In genomic region chr10:91409069-91409868, GRCh38 we compare ENCODE assay signal across 1 cellular context.
A peak's percentile ranks its signal among the peaks of the same experiment; 100 is the strongest.
TF ChIP-seq lines count a peak whose summit lies in the region.

No MANE protein-coding gene starts in this region.

TF ChIP-seq in HepG2, 621 proteins besides CTCF, POLR2A, EP300 and RAD21 (continued from another document and continues in another):
- TF ChIP-seq, protein P1, sequence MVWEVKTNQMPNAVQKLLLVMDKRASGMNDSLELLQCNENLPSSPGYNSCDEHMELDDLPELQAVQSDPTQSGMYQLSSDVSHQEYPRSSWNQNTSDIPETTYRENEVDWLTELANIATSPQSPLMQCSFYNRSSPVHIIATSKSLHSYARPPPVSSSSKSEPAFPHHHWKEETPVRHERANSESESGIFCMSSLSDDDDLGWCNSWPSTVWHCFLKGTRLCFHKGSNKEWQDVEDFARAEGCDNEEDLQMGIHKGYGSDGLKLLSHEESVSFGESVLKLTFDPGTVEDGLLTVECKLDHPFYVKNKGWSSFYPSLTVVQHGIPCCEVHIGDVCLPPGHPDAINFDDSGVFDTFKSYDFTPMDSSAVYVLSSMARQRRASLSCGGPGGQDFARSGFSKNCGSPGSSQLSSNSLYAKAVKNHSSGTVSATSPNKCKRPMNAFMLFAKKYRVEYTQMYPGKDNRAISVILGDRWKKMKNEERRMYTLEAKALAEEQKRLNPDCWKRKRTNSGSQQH (CRISPR knock-in tag; IDR thresholded peaks at IDR 0.05; ENCODE audit: low read depth), result no peak
- TF ChIP-seq ZBTB21 (CRISPR knock-in tag; IDR thresholded peaks at IDR 0.05) (no peak), EZH2 (conservative IDR thresholded peaks at IDR 0.05; ENCODE audit: low read depth, low read length) (no peak), HES4 (CRISPR knock-in tag; IDR thresholded peaks at IDR 0.05; ENCODE audit: borderline replicate concordance) (0 out of 2 replicates have a peak, but pooled peaks have one; percentile 13), KDM4B (CRISPR knock-in tag; IDR thresholded peaks at IDR 0.05) (no peak), SATB2 (CRISPR knock-in tag; IDR thresholded peaks at IDR 0.05) (no peak), ZNF678 (CRISPR knock-in tag; IDR thresholded peaks at IDR 0.05) (no peak), MAX (IDR thresholded peaks at IDR 0.05) (peak; percentile 12; the same call in 1 of the 2 replicates), KAT8 (CRISPR knock-in tag; IDR thresholded peaks at IDR 0.05) (peak; percentile 59; the same call in 1 of the 2 replicates), ZNF256 (CRISPR knock-in tag; conservative IDR thresholded peaks at IDR 0.05) (0 out of 2 replicates have a peak, but pooled peaks have one; percentile 30), ZFP90 (CRISPR knock-in tag; IDR thresholded peaks at IDR 0.05; ENCODE audit: borderline replicate concordance) (peak; percentile 81; the same call in 1 of the 2 replicates), SIN3A (IDR thresholded peaks at IDR 0.05; ENCODE audit: borderline replicate concordance, low read depth, low read length) (0 out of 2 replicates have a peak, but pooled peaks have one; percentile 34), RXRB (CRISPR knock-in tag; IDR thresholded peaks at IDR 0.05; ENCODE audit: borderline replicate concordance) (0 out of 2 replicates have a peak, but pooled peaks have one; percentile 31), ZNF350 (CRISPR knock-in tag; IDR thresholded peaks at IDR 0.05; ENCODE audit: borderline replicate concordance, low read depth) (peak; percentile 85; the same call in 1 of the 2 replicates), MYC (CRISPR knock-in tag; IDR thresholded peaks at IDR 0.05; ENCODE audit: borderline replicate concordance) (peak; percentile 76; the same call in 1 of the 2 replicates), FOSL2 (CRISPR knock-in tag; IDR thresholded peaks at IDR 0.05) (no peak; the same call in 1 of the 2 replicates), SOX5 (CRISPR knock-in tag; IDR thresholded peaks at IDR 0.05; ENCODE audit: borderline replicate concordance) (no peak), RBM22 (optimal IDR thresholded peaks at IDR 0.05; ENCODE audit: low read length) (no peak), PHF21A (CRISPR knock-in tag; IDR thresholded peaks at IDR 0.05) (0 out of 2 replicates have a peak, but pooled peaks have one; percentile 45), JARID2 (CRISPR knock-in tag; IDR thresholded peaks at IDR 0.05; ENCODE audit: insufficient replicate concordance) (peak; percentile 54), ZFAT (CRISPR knock-in tag; conservative IDR thresholded peaks at IDR 0.05) (no peak), SRY (CRISPR knock-in tag; IDR thresholded peaks at IDR 0.05) (no peak; the same call in 1 of the 2 replicates), KLF16 (CRISPR knock-in tag; IDR thresholded peaks at IDR 0.05) (peak in 1 of 2 experiments; percentile 64; a peak in 1 of 4 replicates), MED1 (CRISPR knock-in tag; IDR thresholded peaks at IDR 0.05) (peak; percentile 51; the same call in 1 of the 2 replicates), SIN3B (IDR thresholded peaks at IDR 0.05; ENCODE audit: low read length) (no peak), ZNF777 (CRISPR knock-in tag; IDR thresholded peaks at IDR 0.05) (peak; percentile 77), PATZ1 (CRISPR knock-in tag; IDR thresholded peaks at IDR 0.05) (peak; percentile 98), RAD51 (IDR thresholded peaks at IDR 0.05; ENCODE audit: borderline replicate concordance) (no peak), GABPB1 (CRISPR knock-in tag; IDR thresholded peaks at IDR 0.05) (peak; percentile 69; the same call in 1 of the 2 replicates), ZNF891 (CRISPR knock-in tag; IDR thresholded peaks at IDR 0.05) (peak; percentile 75; the same call in 1 of the 2 replicates), ZNF432 (CRISPR knock-in tag; IDR thresholded peaks at IDR 0.05; ENCODE audit: borderline replicate concordance) (no peak), TEAD2 (CRISPR knock-in tag; IDR thresholded peaks at IDR 0.05) (no peak), ZGPAT (CRISPR knock-in tag; IDR thresholded peaks at IDR 0.05) (peak; percentile 61), ZNF792 (CRISPR knock-in tag; IDR thresholded peaks at IDR 0.05) (no peak), CC2D1A (CRISPR knock-in tag; IDR thresholded peaks at IDR 0.05) (no peak), MBD4 (IDR thresholded peaks at IDR 0.05; ENCODE audit: borderline replicate concordance, low read length) (no peak), MTERF4 (CRISPR knock-in tag; IDR thresholded peaks at IDR 0.05) (no peak), ZNF124 (CRISPR knock-in tag; IDR thresholded peaks at IDR 0.05) (peak; percentile 44; the same call in 1 of the 2 replicates), ZNF768 (CRISPR knock-in tag; IDR thresholded peaks at IDR 0.05) (peak; percentile 64; the same call in 1 of the 2 replicates), ZNF550 (CRISPR knock-in tag; IDR thresholded peaks at IDR 0.05; ENCODE audit: borderline replicate concordance) (no peak), ARID2 (CRISPR knock-in tag; IDR thresholded peaks at IDR 0.05; ENCODE audit: borderline replicate concordance) (no peak), ZBTB20 (CRISPR knock-in tag; IDR thresholded peaks at IDR 0.05; ENCODE audit: borderline replicate concordance, low read depth) (no peak), ZNF34 (CRISPR knock-in tag; IDR thresholded peaks at IDR 0.05; ENCODE audit: borderline replicate concordance) (no peak), KAT2B (IDR thresholded peaks at IDR 0.05; ENCODE audit: borderline replicate concordance, low read depth, low read length) (no peak), MTF1 (CRISPR knock-in tag; IDR thresholded peaks at IDR 0.05) (0 out of 2 replicates have a peak, but pooled peaks have one; percentile 49), HHEX (CRISPR knock-in tag; IDR thresholded peaks at IDR 0.05) (no peak), SRSF9 (IDR thresholded peaks at IDR 0.05; ENCODE audit: borderline replicate concordance, insufficient read depth, low read depth, low read length, poor library complexity, severe bottlenecking) (no peak)
- TF ChIP-seq, protein P2, sequence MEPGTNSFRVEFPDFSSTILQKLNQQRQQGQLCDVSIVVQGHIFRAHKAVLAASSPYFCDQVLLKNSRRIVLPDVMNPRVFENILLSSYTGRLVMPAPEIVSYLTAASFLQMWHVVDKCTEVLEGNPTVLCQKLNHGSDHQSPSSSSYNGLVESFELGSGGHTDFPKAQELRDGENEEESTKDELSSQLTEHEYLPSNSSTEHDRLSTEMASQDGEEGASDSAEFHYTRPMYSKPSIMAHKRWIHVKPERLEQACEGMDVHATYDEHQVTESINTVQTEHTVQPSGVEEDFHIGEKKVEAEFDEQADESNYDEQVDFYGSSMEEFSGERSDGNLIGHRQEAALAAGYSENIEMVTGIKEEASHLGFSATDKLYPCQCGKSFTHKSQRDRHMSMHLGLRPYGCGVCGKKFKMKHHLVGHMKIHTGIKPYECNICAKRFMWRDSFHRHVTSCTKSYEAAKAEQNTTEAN (CRISPR knock-in tag; conservative IDR thresholded peaks at IDR 0.05), result peak; percentile 13; the same call in 1 of the 2 replicates
- TF ChIP-seq, protein P3, sequence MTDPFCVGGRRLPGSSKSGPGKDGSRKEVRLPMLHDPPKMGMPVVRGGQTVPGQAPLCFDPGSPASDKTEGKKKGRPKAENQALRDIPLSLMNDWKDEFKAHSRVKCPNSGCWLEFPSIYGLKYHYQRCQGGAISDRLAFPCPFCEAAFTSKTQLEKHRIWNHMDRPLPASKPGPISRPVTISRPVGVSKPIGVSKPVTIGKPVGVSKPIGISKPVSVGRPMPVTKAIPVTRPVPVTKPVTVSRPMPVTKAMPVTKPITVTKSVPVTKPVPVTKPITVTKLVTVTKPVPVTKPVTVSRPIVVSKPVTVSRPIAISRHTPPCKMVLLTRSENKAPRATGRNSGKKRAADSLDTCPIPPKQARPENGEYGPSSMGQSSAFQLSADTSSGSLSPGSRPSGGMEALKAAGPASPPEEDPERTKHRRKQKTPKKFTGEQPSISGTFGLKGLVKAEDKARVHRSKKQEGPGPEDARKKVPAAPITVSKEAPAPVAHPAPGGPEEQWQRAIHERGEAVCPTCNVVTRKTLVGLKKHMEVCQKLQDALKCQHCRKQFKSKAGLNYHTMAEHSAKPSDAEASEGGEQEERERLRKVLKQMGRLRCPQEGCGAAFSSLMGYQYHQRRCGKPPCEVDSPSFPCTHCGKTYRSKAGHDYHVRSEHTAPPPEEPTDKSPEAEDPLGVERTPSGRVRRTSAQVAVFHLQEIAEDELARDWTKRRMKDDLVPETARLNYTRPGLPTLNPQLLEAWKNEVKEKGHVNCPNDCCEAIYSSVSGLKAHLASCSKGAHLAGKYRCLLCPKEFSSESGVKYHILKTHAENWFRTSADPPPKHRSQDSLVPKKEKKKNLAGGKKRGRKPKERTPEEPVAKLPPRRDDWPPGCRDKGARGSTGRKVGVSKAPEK (CRISPR knock-in tag; IDR thresholded peaks at IDR 0.05; ENCODE audit: borderline replicate concordance), result no peak
- TF ChIP-seq, protein P4, sequence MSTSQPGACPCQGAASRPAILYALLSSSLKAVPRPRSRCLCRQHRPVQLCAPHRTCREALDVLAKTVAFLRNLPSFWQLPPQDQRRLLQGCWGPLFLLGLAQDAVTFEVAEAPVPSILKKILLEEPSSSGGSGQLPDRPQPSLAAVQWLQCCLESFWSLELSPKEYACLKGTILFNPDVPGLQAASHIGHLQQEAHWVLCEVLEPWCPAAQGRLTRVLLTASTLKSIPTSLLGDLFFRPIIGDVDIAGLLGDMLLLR (CRISPR knock-in tag; IDR thresholded peaks at IDR 0.05), result no peak
- TF ChIP-seq, protein P5, sequence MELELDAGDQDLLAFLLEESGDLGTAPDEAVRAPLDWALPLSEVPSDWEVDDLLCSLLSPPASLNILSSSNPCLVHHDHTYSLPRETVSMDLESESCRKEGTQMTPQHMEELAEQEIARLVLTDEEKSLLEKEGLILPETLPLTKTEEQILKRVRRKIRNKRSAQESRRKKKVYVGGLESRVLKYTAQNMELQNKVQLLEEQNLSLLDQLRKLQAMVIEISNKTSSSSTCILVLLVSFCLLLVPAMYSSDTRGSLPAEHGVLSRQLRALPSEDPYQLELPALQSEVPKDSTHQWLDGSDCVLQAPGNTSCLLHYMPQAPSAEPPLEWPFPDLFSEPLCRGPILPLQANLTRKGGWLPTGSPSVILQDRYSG (CRISPR knock-in tag; IDR thresholded peaks at IDR 0.05), result peak; percentile 14; the same call in 1 of the 2 replicates
- TF ChIP-seq, protein P6, sequence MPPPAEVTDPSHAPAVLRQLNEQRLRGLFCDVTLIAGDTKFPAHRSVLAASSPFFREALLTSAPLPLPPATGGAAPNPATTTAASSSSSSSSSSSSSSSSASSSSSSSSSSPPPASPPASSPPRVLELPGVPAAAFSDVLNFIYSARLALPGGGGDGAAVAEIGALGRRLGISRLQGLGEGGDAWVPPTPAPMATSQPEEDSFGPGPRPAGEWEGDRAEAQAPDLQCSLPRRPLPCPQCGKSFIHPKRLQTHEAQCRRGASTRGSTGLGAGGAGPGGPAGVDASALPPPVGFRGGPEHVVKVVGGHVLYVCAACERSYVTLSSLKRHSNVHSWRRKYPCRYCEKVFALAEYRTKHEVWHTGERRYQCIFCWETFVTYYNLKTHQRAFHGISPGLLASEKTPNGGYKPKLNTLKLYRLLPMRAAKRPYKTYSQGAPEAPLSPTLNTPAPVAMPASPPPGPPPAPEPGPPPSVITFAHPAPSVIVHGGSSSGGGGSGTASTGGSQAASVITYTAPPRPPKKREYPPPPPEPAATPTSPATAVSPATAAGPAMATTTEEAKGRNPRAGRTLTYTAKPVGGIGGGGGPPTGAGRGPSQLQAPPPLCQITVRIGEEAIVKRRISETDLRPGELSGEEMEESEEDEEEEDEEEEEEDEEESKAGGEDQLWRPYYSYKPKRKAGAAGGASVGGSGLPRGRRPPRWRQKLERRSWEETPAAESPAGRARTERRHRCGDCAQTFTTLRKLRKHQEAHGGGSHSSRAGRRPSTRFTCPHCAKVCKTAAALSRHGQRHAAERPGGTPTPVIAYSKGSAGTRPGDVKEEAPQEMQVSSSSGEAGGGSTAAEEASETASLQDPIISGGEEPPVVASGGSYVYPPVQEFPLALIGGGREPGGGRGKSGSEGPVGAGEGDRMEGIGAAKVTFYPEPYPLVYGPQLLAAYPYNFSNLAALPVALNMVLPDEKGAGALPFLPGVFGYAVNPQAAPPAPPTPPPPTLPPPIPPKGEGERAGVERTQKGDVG (CRISPR knock-in tag; IDR thresholded peaks at IDR 0.05; ENCODE audit: borderline replicate concordance), result 0 out of 2 replicates have a peak, but pooled peaks have one; percentile 13
